ENCODE assay signal across 12 cellular contexts in genomic region chr10:49176310-49177268, GRCh38. TPM values are rescaled to one million over a fixed set of nuclear protein-coding genes. Genes with fewer than 3 reads are reported as not detected.
DNase-seq lines count a peak whose midpoint lies in the region; ATAC-seq, FAIRE-seq and TF ChIP-seq lines count a peak whose summit lies in the region.
"Had no signal": no experiment of that assay in that cellular context is flagged by ENCODE, and none has a peak within 500 bp of the region (broad histone marks: within the 10 kb centered on the region; RNA-seq: fewer than 3 reads in every experiment).

No MANE protein-coding gene starts in this region.

- H3K27me3 ChIP-seq in AG04450 (ENCODE audit: control insufficient read depth, insufficient read depth, low read length) = no peaks in the 10 kb centered on the region
- no peaks in the 10 kb centered on the region for H3K27me3 ChIP-seq in right cardiac atrium (ENCODE audit: control insufficient read depth, insufficient read depth)

- H3K4me3 ChIP-seq in AG04450 (ENCODE audit: low read depth, low read length) (no peak overlapping the region), right cardiac atrium (ENCODE audit: low read length) (no peak overlapping the region)

- H3K36me3 Mint-ChIP-seq in activated CD8-positive, alpha-beta memory T cell treated with anti-CD3 and anti-CD28 coated beads, Interleukin-2, amount 10 ng/mL, durations not matched to agents 7 days and 5 days = peaks cover 9% of the 10 kb centered on the region

- peak overlapping the region; percentile 99 for H3K27ac Mint-ChIP-seq in activated CD8-positive, alpha-beta memory T cell treated with anti-CD3 and anti-CD28 coated beads, Interleukin-2, amount 10 ng/mL, durations not matched to agents 7 days and 5 days

- CTCF ChIA-PET in AG04450 (lab: Charles Lee) = no interaction called here
- CTCF ChIA-PET in activated CD8-positive, alpha-beta memory T cell treated with anti-CD3 and anti-CD28 coated beads, Interleukin-2, amount 10 ng/mL, durations not matched to agents 7 days and 5 days (lab: Charles Lee) = interaction anchor here (1.1 kb wide), 1 partner anchor 14 kb away, joined by 4 read pairs; no protein-coding TSS in a partner anchor

- ATAC-seq in GM19463 (IDR thresholded peaks at IDR 0.05; ENCODE audit: unreplicated experiment) = peak; percentile 1
- ATAC-seq in activated CD8-positive, alpha-beta memory T cell treated with anti-CD3 and anti-CD28 coated beads, Interleukin-2, amount 10 ng/mL, durations not matched to agents 7 days and 5 days = peak; percentile 3
- peak in 1 of 2 donors; percentile 3 for ATAC-seq in right cardiac atrium

- H3K9me3 ChIP-seq in AG04450 (ENCODE audit: control insufficient read depth, insufficient read depth, low read length) = no peaks in the 10 kb centered on the region
- H3K9me3 ChIP-seq in right cardiac atrium (ENCODE audit: control insufficient read depth, low read length) = no peaks in the 10 kb centered on the region

- H3K9me3 Mint-ChIP-seq in activated CD8-positive, alpha-beta memory T cell treated with anti-CD3 and anti-CD28 coated beads, Interleukin-2, amount 10 ng/mL, durations not matched to agents 7 days and 5 days (ENCODE audit: low read depth) = no peaks in the 10 kb centered on the region

- H3K4me1 Mint-ChIP-seq in activated CD8-positive, alpha-beta memory T cell treated with anti-CD3 and anti-CD28 coated beads, Interleukin-2, amount 10 ng/mL, durations not matched to agents 7 days and 5 days = peaks cover 79% of the 10 kb centered on the region

- no peak for FAIRE-seq in H54 (lab: Jason Lieb, UNC)
- FAIRE-seq: colon had no signal

- peak overlapping the region; percentile 72 for H3K27ac ChIP-seq in AG04450 (ENCODE audit: low read depth, low read length)
- H3K27ac ChIP-seq in right cardiac atrium (ENCODE audit: low read length) = peak overlapping the region; percentile 29
- H3K27ac ChIP-seq: HL-60, WERI-Rb-1 had no signal

- H3K4me3 Mint-ChIP-seq in activated CD8-positive, alpha-beta memory T cell treated with anti-CD3 and anti-CD28 coated beads, Interleukin-2, amount 10 ng/mL, durations not matched to agents 7 days and 5 days = peak overlapping the region; percentile 61

- TF ChIP-seq POLR2A in H54 (IDR thresholded peaks at IDR 0.05; ENCODE audit: low read depth, low read length) = no peak

- intact Hi-C loops in right cardiac atrium (cut with DNase I) = no loop called here

- H3K4me1 ChIP-seq in right cardiac atrium (ENCODE audit: control insufficient read depth, insufficient read depth, low read length) = peaks cover 11% of the 10 kb centered on the region

- POLR2A ChIA-PET in AG04450 (lab: Yijun Ruan, JAX) = no interaction called here

- no peak for DNase-seq in AG04450 (ENCODE audit: low read depth, low spot score)
- peak; percentile 38 for DNase-seq in activated CD8-positive, alpha-beta memory T cell treated with anti-CD3 and anti-CD28 coated beads, Interleukin-2, amount 10 ng/mL, durations not matched to agents 7 days and 5 days
- DNase-seq in right cardiac atrium = no peak
- no peak for DNase-seq in LoVo (ENCODE audit: low spot score)
- DNase-seq in stimulated activated naive CD4-positive, alpha-beta T cell (lab: John Stamatoyannopoulos, UW) = no peak
- no peak for DNase-seq in H54 (ENCODE audit: insufficient read length, low spot score)
- DNase-seq in kidney tubule cell (ENCODE audit: low spot score) = no peak
- DNase-seq: WERI-Rb-1 had no signal

- no peaks in the 10 kb centered on the region for H3K27me3 Mint-ChIP-seq in activated CD8-positive, alpha-beta memory T cell treated with anti-CD3 and anti-CD28 coated beads, Interleukin-2, amount 10 ng/mL, durations not matched to agents 7 days and 5 days

- no peak; the same call in 1 of the 2 replicates for TF ChIP-seq CTCF in AG04450 (IDR thresholded peaks at IDR 0.05; ENCODE audit: low read depth, low read length)

- WGBS in right cardiac atrium = 87% methylated on average over 19 of the region's 19 CpGs

RNA-seq across cellular contexts. Expression of gene TMEM273, which starts 11.6 kb away (rescaled TPM):
- not detected in 2 replicates for polyA plus RNA-seq in AG04450 (2011; rRNA removed)
- not detected in 2 replicates for polyA minus RNA-seq in AG04450 (2011; rRNA and poly(A)+ RNA removed)
- 10 to 100 TPM; 44.9 to 72.0 TPM for total RNA-seq in activated CD8-positive, alpha-beta memory T cell treated with anti-CD3 and anti-CD28 coated beads, Interleukin-2, amount 10 ng/mL, durations not matched to agents 7 days and 5 days
- total RNA-seq in right cardiac atrium = 10 to 100 TPM in 3 of 4 donors, 1 to 10 TPM in 1; 9.6 to 36.9 (median 24.2) TPM
- 23.6 TPM for polyA plus RNA-seq in right cardiac atrium

RNA-seq across cellular contexts. Expression of gene FAM170B, which starts 42.8 kb away (rescaled TPM):
- polyA plus RNA-seq in AG04450 (2011; rRNA removed) = not detected in 2 replicates
- not detected in 2 replicates for polyA minus RNA-seq in AG04450 (2011; rRNA and poly(A)+ RNA removed)
- total RNA-seq in activated CD8-positive, alpha-beta memory T cell treated with anti-CD3 and anti-CD28 coated beads, Interleukin-2, amount 10 ng/mL, durations not matched to agents 7 days and 5 days = not detected
- total RNA-seq in right cardiac atrium = not detected
- not detected for polyA plus RNA-seq in right cardiac atrium
- total RNA-seq: urinary bladder had no signal
- polyA plus RNA-seq: urinary bladder had no signal
